ENCODE assay signal across 8 cellular contexts in genomic region chr7:35003679-35004278, GRCh38. TPM values are rescaled to one million over a fixed set of nuclear protein-coding genes. Genes with fewer than 3 reads are reported as not detected.
DNase-seq lines count a peak whose midpoint lies in the region; ATAC-seq and TF ChIP-seq lines count a peak whose summit lies in the region.

No MANE protein-coding gene starts in this region.

- no peak overlapping the region for H3K4me3 Mint-ChIP-seq in glutamatergic neuron (ENCODE audit: unreplicated experiment)

- peaks cover 28% of the 10 kb centered on the region for H3K4me1 Mint-ChIP-seq in glutamatergic neuron (ENCODE audit: low read depth, unreplicated experiment)

- H3K27ac Mint-ChIP-seq in glutamatergic neuron (ENCODE audit: unreplicated experiment): peak overlapping the region; percentile 86

- DNase-seq in DMS79 treated with DMSO at 0.1 percent for 48 hours (lab: John Stamatoyannopoulos, UW): peak; percentile 92
- DNase-seq in SJCRH30: peak; percentile 60 to 63
- peak; percentile 26 for DNase-seq in glutamatergic neuron
- peak; percentile 80 for DNase-seq in stomach
- no peak for DNase-seq in NOMO-1 treated with dmso at 0.1 percent for 144 hours (lab: John Stamatoyannopoulos, UW; ENCODE audit: unreplicated experiment)
- DNase-seq in middle frontal gyrus (ENCODE audit: extremely low spot score, low spot score): no peak
- DNase-seq in NCI-H2081 treated with DMSO at 0.1 percent for 48 hours (lab: John Stamatoyannopoulos, UW): no peak

- no peak overlapping the region for H3K4me3 ChIP-seq in SJCRH30
- H3K4me3 ChIP-seq in stomach: no peak overlapping the region

- ATAC-seq in HG03558 (IDR thresholded peaks at IDR 0.05; ENCODE audit: extremely low read depth, unreplicated experiment): peak; percentile 50

- WGBS in stomach, 5 donors: 29 to 63% (median 48%) methylated on average over 7 of the region's 7 CpGs

- no peak for TF ChIP-seq EP300 in stomach (IDR thresholded peaks at IDR 0.05)

- peaks cover 3% of the 10 kb centered on the region for H3K27me3 Mint-ChIP-seq in glutamatergic neuron (ENCODE audit: unreplicated experiment)

- H3K4me1 ChIP-seq in SJCRH30 (peaks cover 16% of the 10 kb centered on the region), stomach (peaks cover 0 to 23% (median 13%) of the 10 kb centered on the region in 4 donors)

- intact Hi-C loops in stomach (cut with DNase I; ENCODE audit: low total_unique reads): no loop called here

- no peaks in the 10 kb centered on the region; the same call in 1 of the 2 replicates for H3K36me3 ChIP-seq in SJCRH30
- no peaks in the 10 kb centered on the region for H3K36me3 ChIP-seq in stomach

- H3K27ac ChIP-seq in SJCRH30 (peak overlapping the region; percentile 32; the same call in 1 of the 2 replicates), stomach (peak overlapping the region; percentile 69 to 79 (median 78))

- H3K9me3 Mint-ChIP-seq in glutamatergic neuron (ENCODE audit: unreplicated experiment): no peaks in the 10 kb centered on the region

- H3K9me3 ChIP-seq in SJCRH30 (replicated peaks): no peaks in the 10 kb centered on the region; the same call in 1 of the 2 replicates
- peaks cover 0 to 3% (median 0%) of the 10 kb centered on the region in 4 donors for H3K9me3 ChIP-seq in stomach

- H3K27me3 ChIP-seq in SJCRH30 (no peaks in the 10 kb centered on the region), stomach (no peaks in the 10 kb centered on the region)

- TF ChIP-seq CTCF in glutamatergic neuron (IDR thresholded peaks at IDR 0.05; ENCODE audit: partially characterized antibody, unreplicated experiment) (no peak), stomach (IDR thresholded peaks at IDR 0.05) (no peak)

- H3K36me3 Mint-ChIP-seq in glutamatergic neuron (ENCODE audit: unreplicated experiment): peaks cover 5% of the 10 kb centered on the region

- TF ChIP-seq POLR2A in stomach (IDR thresholded peaks at IDR 0.05): no peak

RNA-seq across cellular contexts. Expression of gene DPY19L1, which starts 33.5 kb away (rescaled TPM):
- 45.8 and 46.2 TPM in 2 replicates for total RNA-seq in SJCRH30 (2014; rRNA removed; shearing (Covaris generic))
- total RNA-seq in glutamatergic neuron (ENCODE audit: unreplicated experiment) (12.3 TPM), stomach (10 to 100 TPM in 3 of 5 donors, 1 to 10 TPM in 2; 2.0 to 28.7 (median 21.6) TPM)
- 1 to 10 TPM; 2.3 to 4.6 (median 3.7) TPM for polyA plus RNA-seq in stomach

Comparison
In these comparisons a context has a peak if more than half of its experiments do, and no peak if none do; other contexts are left out.
1. DNase-seq: peak in DMS79 treated with DMSO at 0.1 percent for 48 hours (single experiment), SJCRH30 (2 of 2), glutamatergic neuron (single experiment) and stomach (single experiment); none in NOMO-1 treated with dmso at 0.1 percent for 144 hours (single experiment), middle frontal gyrus (single experiment) and NCI-H2081 treated with DMSO at 0.1 percent for 48 hours (single experiment).